1 cellular context compared by ENCODE assay signal in the genomic region with DNA sequence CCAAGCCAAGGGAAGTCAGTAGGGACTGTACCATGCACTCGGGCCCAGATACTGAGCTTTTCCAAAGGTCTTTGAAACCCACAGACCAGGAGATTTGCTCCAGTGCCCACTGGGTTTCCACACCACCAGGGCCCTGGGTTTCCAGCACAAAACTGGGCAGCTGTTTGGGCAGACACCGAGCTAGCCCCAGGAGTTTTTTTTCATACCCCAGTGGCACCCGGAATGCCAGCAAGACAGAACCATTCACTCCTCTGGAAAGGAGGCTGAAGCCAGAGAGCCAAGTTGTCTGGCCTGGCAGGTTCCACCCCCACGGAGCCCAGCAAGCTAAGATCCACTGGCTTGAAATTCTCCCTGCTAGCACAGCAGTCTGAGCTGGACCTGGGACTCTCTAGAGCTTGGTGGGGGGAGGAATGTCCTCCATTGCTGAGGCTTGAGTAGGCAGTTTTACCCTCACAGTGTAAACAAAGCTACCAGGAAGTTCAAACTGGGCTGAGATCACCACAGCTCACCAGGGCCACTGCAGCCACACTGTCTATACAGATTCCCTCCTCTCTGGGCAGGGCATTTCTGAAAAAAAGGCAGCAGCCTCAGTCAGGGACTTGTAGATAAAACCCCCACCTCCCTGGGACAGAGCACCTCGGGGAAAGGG.
TF ChIP-seq lines count a peak whose summit lies in the region.

No MANE protein-coding gene starts in this region.

TF ChIP-seq in GM23338, 12 proteins besides CTCF, POLR2A, EP300 and RAD21 (continued from another document):
- TF ChIP-seq, protein P1, sequence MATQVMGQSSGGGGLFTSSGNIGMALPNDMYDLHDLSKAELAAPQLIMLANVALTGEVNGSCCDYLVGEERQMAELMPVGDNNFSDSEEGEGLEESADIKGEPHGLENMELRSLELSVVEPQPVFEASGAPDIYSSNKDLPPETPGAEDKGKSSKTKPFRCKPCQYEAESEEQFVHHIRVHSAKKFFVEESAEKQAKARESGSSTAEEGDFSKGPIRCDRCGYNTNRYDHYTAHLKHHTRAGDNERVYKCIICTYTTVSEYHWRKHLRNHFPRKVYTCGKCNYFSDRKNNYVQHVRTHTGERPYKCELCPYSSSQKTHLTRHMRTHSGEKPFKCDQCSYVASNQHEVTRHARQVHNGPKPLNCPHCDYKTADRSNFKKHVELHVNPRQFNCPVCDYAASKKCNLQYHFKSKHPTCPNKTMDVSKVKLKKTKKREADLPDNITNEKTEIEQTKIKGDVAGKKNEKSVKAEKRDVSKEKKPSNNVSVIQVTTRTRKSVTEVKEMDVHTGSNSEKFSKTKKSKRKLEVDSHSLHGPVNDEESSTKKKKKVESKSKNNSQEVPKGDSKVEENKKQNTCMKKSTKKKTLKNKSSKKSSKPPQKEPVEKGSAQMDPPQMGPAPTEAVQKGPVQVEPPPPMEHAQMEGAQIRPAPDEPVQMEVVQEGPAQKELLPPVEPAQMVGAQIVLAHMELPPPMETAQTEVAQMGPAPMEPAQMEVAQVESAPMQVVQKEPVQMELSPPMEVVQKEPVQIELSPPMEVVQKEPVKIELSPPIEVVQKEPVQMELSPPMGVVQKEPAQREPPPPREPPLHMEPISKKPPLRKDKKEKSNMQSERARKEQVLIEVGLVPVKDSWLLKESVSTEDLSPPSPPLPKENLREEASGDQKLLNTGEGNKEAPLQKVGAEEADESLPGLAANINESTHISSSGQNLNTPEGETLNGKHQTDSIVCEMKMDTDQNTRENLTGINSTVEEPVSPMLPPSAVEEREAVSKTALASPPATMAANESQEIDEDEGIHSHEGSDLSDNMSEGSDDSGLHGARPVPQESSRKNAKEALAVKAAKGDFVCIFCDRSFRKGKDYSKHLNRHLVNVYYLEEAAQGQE (IDR thresholded peaks at IDR 0.05; ENCODE audit: unreplicated experiment), result no peak
